Comparison of ENCODE assay signal across 8 cellular contexts in genomic region chr14:95318870-95319311, GRCh38. TPM values are rescaled to one million over a fixed set of nuclear protein-coding genes. Genes with fewer than 3 reads are reported as not detected.
DNase-seq lines count a peak whose midpoint lies in the region; ATAC-seq and TF ChIP-seq lines count a peak whose summit lies in the region.

No MANE protein-coding gene starts in this region.

- peaks cover 0 to 15% (median 7%) of the 10 kb centered on the region in 4 donors for H3K4me1 Mint-ChIP-seq in CD4-positive, alpha-beta memory T cell
- peaks cover 17% of the 10 kb centered on the region for H3K4me1 Mint-ChIP-seq in endodermal cell

- H3K9me3 Mint-ChIP-seq in CD4-positive, alpha-beta memory T cell, result peaks cover 0 to 2% (median 0%) of the 10 kb centered on the region in 8 donors
- no peaks in the 10 kb centered on the region for H3K9me3 Mint-ChIP-seq in endodermal cell

- H3K27ac Mint-ChIP-seq in CD4-positive, alpha-beta memory T cell, result peak overlapping the region in 6 of 7 donors; percentile 20 to 48 (median 28)
- no peak overlapping the region for H3K27ac Mint-ChIP-seq in endodermal cell

- peaks cover 25% of the 10 kb centered on the region for H4K20me1 ChIP-seq in OCI-LY3 (ENCODE audit: insufficient read depth, low read length)

- peaks cover 4 to 33% of the 10 kb centered on the region in 2 donors for H3K27me3 Mint-ChIP-seq in CD4-positive, alpha-beta memory T cell
- H3K27me3 Mint-ChIP-seq in endodermal cell (ENCODE audit: insufficient read depth), result peaks cover 32% of the 10 kb centered on the region

- no peak overlapping the region for H2BK120ac ChIP-seq in neuronal stem cell (ENCODE audit: low read depth, low read length)

- no peak overlapping the region for H4K91ac ChIP-seq in neuronal stem cell (ENCODE audit: low read depth, low read length, poor library complexity)

- WGBS in endodermal cell (ENCODE audit: insufficient coverage in 1 of 2, insufficient read length in 1 of 2), 2 experiments, result 25 to 100% methylated on average over 2 to 15 of the region's 15 CpGs
- WGBS in neuronal stem cell (ENCODE audit: extremely low coverage in 2 of 2, insufficient read length in 2 of 2, insufficient replicate concordance in 1 of 2), 2 donors, result no CpG with 5 or more reads among the region's 15 CpGs

- no peaks in the 10 kb centered on the region for H3K36me3 Mint-ChIP-seq in CD4-positive, alpha-beta memory T cell
- H3K36me3 Mint-ChIP-seq in endodermal cell (ENCODE audit: low read depth), result no peaks in the 10 kb centered on the region

- H2BK5ac ChIP-seq in neuronal stem cell (ENCODE audit: low read length), result peak overlapping the region; percentile 72

- peaks cover 11% of the 10 kb centered on the region for H3K4me1 ChIP-seq in CD4-positive, alpha-beta memory T cell (ENCODE audit: insufficient read depth, low read length)
- H3K4me1 ChIP-seq in OCI-LY3 (ENCODE audit: low read length), result peaks cover 30% of the 10 kb centered on the region
- no peaks in the 10 kb centered on the region for H3K4me1 ChIP-seq in endodermal cell (ENCODE audit: control insufficient read depth, insufficient read depth, low read length)
- H3K4me1 ChIP-seq in neuronal stem cell (ENCODE audit: control insufficient read depth in 2 of 2, insufficient read depth in 1 of 2, low read depth in 1 of 2, low read length in 2 of 2), result peaks cover 9 to 12% of the 10 kb centered on the region in 2 donors

- H2AFZ ChIP-seq in OCI-LY3 (ENCODE audit: low read depth, low read length) (peak overlapping the region; percentile 88; the same call in 1 of the 2 replicates), neuronal stem cell (ENCODE audit: low read length) (peak overlapping the region; percentile 97)

- no peaks in the 10 kb centered on the region for H3K79me2 ChIP-seq in OCI-LY3 (ENCODE audit: low read length)

- no peaks in the 10 kb centered on the region for H3K27me3 ChIP-seq in CD4-positive, alpha-beta memory T cell (ENCODE audit: insufficient read depth, low read length)
- H3K27me3 ChIP-seq in OCI-LY3 (ENCODE audit: low read depth, low read length) (peaks cover 75% of the 10 kb centered on the region), endodermal cell (ENCODE audit: control insufficient read depth, insufficient read depth, low read length, poor library complexity, severe bottlenecking) (peaks cover 25% of the 10 kb centered on the region), neuronal stem cell (ENCODE audit: control insufficient read depth in 3 of 3, insufficient read depth in 3 of 3, low read depth in 1 of 3, low read length in 3 of 3) (peaks cover 0 to 40% (median 0%) of the 10 kb centered on the region in 3 experiments)

- POLR2A ChIA-PET in CD4-positive, alpha-beta memory T cell (lab: Charles Lee; ENCODE audit: partially characterized antibody), result interaction anchor here (1.0 kb wide), 1 partner anchor 145 kb away, joined by 3 read pairs; no protein-coding TSS in a partner anchor

- TF ChIP-seq CTCF in OCI-LY3 (IDR thresholded peaks at IDR 0.05; ENCODE audit: low read depth, low read length) (no peak), endodermal cell (conservative IDR thresholded peaks at IDR 0.05) (no peak)

- H3K4me3 Mint-ChIP-seq in CD4-positive, alpha-beta memory T cell, result peak overlapping the region; percentile 73 to 88 (median 82)
- H3K4me3 Mint-ChIP-seq in endodermal cell, result peak overlapping the region; percentile 74

- no peaks in the 10 kb centered on the region for H3K79me1 ChIP-seq in neuronal stem cell (ENCODE audit: low read depth, low read length)

- H3K27ac ChIP-seq in CD4-positive, alpha-beta memory T cell (ENCODE audit: low read depth, low read length), result no peak overlapping the region
- H3K27ac ChIP-seq in OCI-LY3 (ENCODE audit: low read length) (no peak overlapping the region), endodermal cell (ENCODE audit: low read depth, low read length) (no peak overlapping the region), neuronal stem cell (replicated peaks; ENCODE audit: low read length) (no peak overlapping the region)

- no peak overlapping the region for H4K8ac ChIP-seq in neuronal stem cell (ENCODE audit: low read depth, low read length)

- intact Hi-C loops in CD4-positive, alpha-beta memory T cell (cut with micrococcal nuclease), result no loop called here

- no peak overlapping the region for H3K14ac ChIP-seq in neuronal stem cell (ENCODE audit: low read length)

- H3K9ac ChIP-seq in OCI-LY3 (ENCODE audit: low read length), result peak overlapping the region; percentile 67
- no peak overlapping the region for H3K9ac ChIP-seq in endodermal cell (ENCODE audit: extremely low read depth, low read length, poor library complexity, severe bottlenecking)
- peak overlapping the region; percentile 87 for H3K9ac ChIP-seq in neuronal stem cell (ENCODE audit: low read depth, low read length, poor library complexity)

- no peak overlapping the region for H3K23ac ChIP-seq in neuronal stem cell (ENCODE audit: low read depth, low read length, poor library complexity)

- no peaks in the 10 kb centered on the region for H3K9me3 ChIP-seq in CD4-positive, alpha-beta memory T cell (ENCODE audit: control insufficient read depth in 1 of 2, low read length in 2 of 2)
- H3K9me3 ChIP-seq in OCI-LY3 (ENCODE audit: insufficient read depth, low read length) (no peaks in the 10 kb centered on the region), endodermal cell (ENCODE audit: control insufficient read depth, low read length) (no peaks in the 10 kb centered on the region), neuronal stem cell (replicated peaks in 1 of 2; ENCODE audit: control insufficient read depth in 2 of 2, insufficient read depth in 1 of 2, low read depth in 1 of 2, low read length in 2 of 2) (no peaks in the 10 kb centered on the region)

- peak overlapping the region in 1 of 2 donors; percentile 63 for H3K4me3 ChIP-seq in CD4-positive, alpha-beta memory T cell (ENCODE audit: low read length in 2 of 2)
- H3K4me3 ChIP-seq in OCI-LY3 (ENCODE audit: low read length) (peak overlapping the region; percentile 90), endodermal cell (ENCODE audit: low read length) (peak overlapping the region; percentile 77), neuronal stem cell (ENCODE audit: low read length in 2 of 2) (peak overlapping the region; percentile 60 to 95)

- H2BK12ac ChIP-seq in neuronal stem cell (ENCODE audit: low read length), result no peak overlapping the region

- peak in 2 of 5 donors; percentile 1 to 4 for DNase-seq in CD4-positive, alpha-beta memory T cell
- DNase-seq in endodermal cell (peak; percentile 76), neuronal stem cell (ENCODE audit: low spot score) (no peak), NCI-H146 (lab: John Stamatoyannopoulos, UW) (no peak), NCI-H1694 (lab: John Stamatoyannopoulos, UW) (no peak), HuH-7.5 (ENCODE audit: low spot score) (no peak)

- H2AK5ac ChIP-seq in neuronal stem cell (ENCODE audit: low read depth, low read length), result no peak overlapping the region

- no peak overlapping the region for H3K4ac ChIP-seq in neuronal stem cell (ENCODE audit: low read length)

- H3K4me2 ChIP-seq in OCI-LY3 (ENCODE audit: low read length), result peak overlapping the region; percentile 93
- H3K4me2 ChIP-seq in neuronal stem cell (ENCODE audit: insufficient read depth, low read length, poor library complexity, severe bottlenecking), result peak overlapping the region; percentile 95

- no peak overlapping the region for H2BK15ac ChIP-seq in neuronal stem cell (ENCODE audit: low read length)

- H3K18ac ChIP-seq in neuronal stem cell (ENCODE audit: low read length), result peak overlapping the region; percentile 97

- CTCF ChIA-PET in CD4-positive, alpha-beta memory T cell (lab: Charles Lee; ENCODE audit: partially characterized antibody), result no interaction called here

- ATAC-seq in GM21423 (IDR thresholded peaks at IDR 0.05; ENCODE audit: unreplicated experiment), result no peak

- H3K36me3 ChIP-seq in CD4-positive, alpha-beta memory T cell (ENCODE audit: insufficient read depth, low read length), result no peaks in the 10 kb centered on the region
- H3K36me3 ChIP-seq in OCI-LY3 (replicated peaks; ENCODE audit: low read depth, low read length) (no peaks in the 10 kb centered on the region), endodermal cell (ENCODE audit: control insufficient read depth, insufficient read depth, low read length) (no peaks in the 10 kb centered on the region), neuronal stem cell (replicated peaks in 1 of 2; ENCODE audit: control insufficient read depth in 2 of 2, insufficient read depth in 2 of 2, low read length in 2 of 2) (no peaks in the 10 kb centered on the region)

RNA-seq across cellular contexts. Expression of gene CLMN, which starts 0.8 kb away (rescaled TPM):
- under 1 TPM; 0.22 to 0.70 TPM for total RNA-seq in CD4-positive, alpha-beta memory T cell
- polyA plus RNA-seq in CD4-positive, alpha-beta memory T cell, result under 1 TPM in 1 of 2 donors, not detected in 1; 0.65 TPM
- total RNA-seq in endodermal cell, result 10 to 100 TPM in 1 of 2 donors, 1 to 10 TPM in 1; 9.5 to 11.7 TPM
- 9.5 TPM for polyA plus RNA-seq in endodermal cell (2013, experiment 1 of 2)
- polyA plus RNA-seq in endodermal cell (2013, experiment 2 of 2), result 8.2 TPM
- polyA plus RNA-seq in neuronal stem cell (2013, experiment 1 of 2), result 7.4 TPM
- polyA plus RNA-seq in neuronal stem cell (2013, experiment 2 of 2), result 7.1 TPM

Comparison
In these comparisons a context has a peak if more than half of its experiments do, and no peak if none do; other contexts are left out.
1. RNA of gene CLMN, which starts 0.8 kb away (total RNA-seq): 9.5 to 11.7 TPM in endodermal cell; 0.22 to 0.70 TPM in CD4-positive, alpha-beta memory T cell; every median in the first group is over 4 times any median in the second.